7 cellular contexts compared by ENCODE assay signal in the genomic region with DNA sequence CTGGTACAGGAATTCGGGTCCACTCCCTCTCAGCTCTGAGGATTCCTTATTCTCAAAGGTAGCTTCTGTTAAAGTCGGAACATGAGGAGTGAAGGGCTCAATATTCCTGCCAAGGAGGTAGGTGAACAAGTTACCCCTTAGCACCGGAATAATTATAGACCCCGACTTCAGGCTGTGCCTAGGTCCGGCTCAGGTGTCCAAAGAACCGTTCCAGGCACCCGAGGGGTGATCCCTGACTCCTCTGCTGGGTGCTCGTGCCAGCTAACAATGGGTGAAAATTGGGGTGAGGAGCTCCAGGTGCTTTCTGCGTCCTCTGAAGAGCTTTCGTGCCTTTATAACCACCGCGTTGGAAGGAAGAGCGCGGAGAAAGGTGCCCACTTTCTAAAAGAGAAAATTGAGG. TPM values are rescaled to one million over a fixed set of nuclear protein-coding genes. Genes with fewer than 3 reads are reported as not detected.
DNase-seq lines count a peak whose midpoint lies in the region; ATAC-seq, FAIRE-seq and TF ChIP-seq lines count a peak whose summit lies in the region.

No MANE protein-coding gene starts in this region.

- peaks cover 2% of the 10 kb centered on the region; the same call in 1 of the 2 replicates for H3K4me1 ChIP-seq in HEK293 (ENCODE audit: control insufficient read depth, insufficient read depth, low read length)
- H3K4me1 ChIP-seq in right cardiac atrium (ENCODE audit: control insufficient read depth, insufficient read depth, low read length) = peaks cover 4% of the 10 kb centered on the region
- H3K4me1 ChIP-seq in small intestine (ENCODE audit: control insufficient read depth in 2 of 2, insufficient read depth in 1 of 2, low read depth in 1 of 2, low read length in 1 of 2) = peaks cover 4 to 6% of the 10 kb centered on the region in 2 donors

- TF ChIP-seq CTCF in HEK293 (tag by site-specific recombination; IDR thresholded peaks at IDR 0.05) (no peak), WERI-Rb-1 (IDR thresholded peaks at IDR 0.05; ENCODE audit: low read depth, low read length) (no peak)

- CTCF ChIA-PET in HEK293 (lab: Yijun Ruan, JAX) = interaction anchor here (0.5 to 9.6 kb wide), 4 partner anchors 24 to 44 kb away, joined by 3 to 69 read pairs (median 22); no protein-coding TSS in a partner anchor

- H3K4me3 ChIP-seq in HEK293 (ENCODE audit: low read depth, low read length) (peak overlapping the region; percentile 65), WERI-Rb-1 (ENCODE audit: low read depth, low read length) (peak overlapping the region; percentile 91), right cardiac atrium (ENCODE audit: low read length) (peak overlapping the region; percentile 75), small intestine (ENCODE audit: low read depth in 1 of 2, low read length in 2 of 2) (peak overlapping the region; percentile 66 to 77)

- no peak for DNase-seq in WERI-Rb-1
- no peak for DNase-seq in right cardiac atrium
- no peak for DNase-seq in small intestine
- DNase-seq in NK-92 (lab: John Stamatoyannopoulos, UW; ENCODE audit: unreplicated experiment) = no peak
- no peak for DNase-seq in RCC 7860 (ENCODE audit: low spot score)

- peak overlapping the region; percentile 94 for H3K27ac ChIP-seq in HEK293 (ENCODE audit: extremely low read depth, low read depth, low read length)
- peak overlapping the region; percentile 100 for H3K27ac ChIP-seq in WERI-Rb-1
- peak overlapping the region; percentile 100 for H3K27ac ChIP-seq in right cardiac atrium (ENCODE audit: low read length)
- H3K27ac ChIP-seq in small intestine (ENCODE audit: low read depth in 1 of 2, low read length in 1 of 2) = peak overlapping the region; percentile 97 to 100

- intact Hi-C loops in right cardiac atrium (cut with DNase I) = no loop called here

- ATAC-seq in right cardiac atrium = no peak
- ATAC-seq in HG02571 (IDR thresholded peaks at IDR 0.05; ENCODE audit: unreplicated experiment) = no peak

- H3K36me3 ChIP-seq in HEK293 (ENCODE audit: control insufficient read depth in 2 of 2, insufficient read depth in 1 of 2, low read length in 2 of 2) (peaks cover 10 to 26% of the 10 kb centered on the region in 2 experiments; a peak in 2 of 3 replicates), WERI-Rb-1 (peaks cover 33% of the 10 kb centered on the region), small intestine (ENCODE audit: control insufficient read depth in 2 of 2, insufficient read depth in 2 of 2, low read length in 2 of 2) (peaks cover 3 to 4% of the 10 kb centered on the region in 2 donors)

- WGBS in right cardiac atrium = 5% methylated on average over 14 of the region's 14 CpGs
- 3% methylated on average over 10 to 14 of the region's 14 CpGs for WGBS in small intestine, 3 donors

- POLR2A ChIA-PET in HEK293 (lab: Yijun Ruan, JAX) = interaction anchor here (0.9 to 4.6 kb wide), 18 partner anchors 9 to 448 kb away, joined by 3 to 56 read pairs (median 8); a partner anchor contains a TSS

- H3K9me3 ChIP-seq in HEK293 (ENCODE audit: control insufficient read depth, insufficient read depth, low read depth, low read length) (no peaks in the 10 kb centered on the region), WERI-Rb-1 (ENCODE audit: severe bottlenecking) (no peaks in the 10 kb centered on the region), right cardiac atrium (ENCODE audit: control insufficient read depth, low read length) (no peaks in the 10 kb centered on the region), small intestine (ENCODE audit: control insufficient read depth, low read depth) (no peaks in the 10 kb centered on the region)

- no peaks in the 10 kb centered on the region for H3K27me3 ChIP-seq in WERI-Rb-1 (ENCODE audit: insufficient read depth, low read depth, severe bottlenecking)
- no peaks in the 10 kb centered on the region for H3K27me3 ChIP-seq in right cardiac atrium (ENCODE audit: control insufficient read depth, insufficient read depth)
- no peaks in the 10 kb centered on the region for H3K27me3 ChIP-seq in small intestine (ENCODE audit: control insufficient read depth in 2 of 2, insufficient read depth in 2 of 2, low read length in 2 of 2)

- no peak for FAIRE-seq in small intestine (lab: Jason Lieb, UNC)
- no peak for FAIRE-seq in RCC 7860 (lab: Jason Lieb, UNC)

TF ChIP-seq in HEK293, 187 proteins besides CTCF, POLR2A, EP300 and RAD21:
- TF ChIP-seq, protein P1, sequence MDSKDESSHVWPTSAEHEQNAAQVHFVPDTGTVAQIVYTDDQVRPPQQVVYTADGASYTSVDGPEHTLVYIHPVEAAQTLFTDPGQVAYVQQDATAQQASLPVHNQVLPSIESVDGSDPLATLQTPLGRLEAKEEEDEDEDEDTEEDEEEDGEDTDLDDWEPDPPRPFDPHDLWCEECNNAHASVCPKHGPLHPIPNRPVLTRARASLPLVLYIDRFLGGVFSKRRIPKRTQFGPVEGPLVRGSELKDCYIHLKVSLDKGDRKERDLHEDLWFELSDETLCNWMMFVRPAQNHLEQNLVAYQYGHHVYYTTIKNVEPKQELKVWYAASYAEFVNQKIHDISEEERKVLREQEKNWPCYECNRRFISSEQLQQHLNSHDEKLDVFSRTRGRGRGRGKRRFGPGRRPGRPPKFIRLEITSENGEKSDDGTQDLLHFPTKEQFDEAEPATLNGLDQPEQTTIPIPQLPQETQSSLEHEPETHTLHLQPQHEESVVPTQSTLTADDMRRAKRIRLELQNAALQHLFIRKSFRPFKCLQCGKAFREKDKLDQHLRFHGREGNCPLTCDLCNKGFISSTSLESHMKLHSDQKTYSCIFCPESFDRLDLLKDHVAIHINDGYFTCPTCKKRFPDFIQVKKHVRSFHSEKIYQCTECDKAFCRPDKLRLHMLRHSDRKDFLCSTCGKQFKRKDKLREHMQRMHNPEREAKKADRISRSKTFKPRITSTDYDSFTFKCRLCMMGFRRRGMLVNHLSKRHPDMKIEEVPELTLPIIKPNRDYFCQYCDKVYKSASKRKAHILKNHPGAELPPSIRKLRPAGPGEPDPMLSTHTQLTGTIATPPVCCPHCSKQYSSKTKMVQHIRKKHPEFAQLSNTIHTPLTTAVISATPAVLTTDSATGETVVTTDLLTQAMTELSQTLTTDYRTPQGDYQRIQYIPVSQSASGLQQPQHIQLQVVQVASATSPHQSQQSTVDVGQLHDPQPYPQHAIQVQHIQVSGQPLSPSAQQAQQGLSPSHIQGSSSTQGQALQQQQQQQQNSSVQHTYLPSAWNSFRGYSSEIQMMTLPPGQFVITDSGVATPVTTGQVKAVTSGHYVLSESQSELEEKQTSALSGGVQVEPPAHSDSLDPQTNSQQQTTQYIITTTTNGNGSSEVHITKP (tag by site-specific recombination; IDR thresholded peaks at IDR 0.05) = no peak
- TF ChIP-seq SP2 (tag by site-specific recombination; IDR thresholded peaks at IDR 0.05) (no peak), PRDM1 (tag by site-specific recombination; IDR thresholded peaks at IDR 0.05) (peak; percentile 73), ZNF341 (tag by site-specific recombination; IDR thresholded peaks at IDR 0.05; ENCODE audit: low read depth) (peak; percentile 72)

RNA-seq across cellular contexts. Expression of a gene that starts 0.4 kb away (rescaled TPM):
- 10 to 100 TPM; 15.0 to 18.5 (median 17.9) TPM for total RNA-seq in right cardiac atrium
- 11.6 TPM for polyA plus RNA-seq in right cardiac atrium
- 10 to 100 TPM; 30.8 to 48.4 (median 32.4) TPM for polyA plus RNA-seq in small intestine

RNA-seq across cellular contexts. Expression of a gene that starts 0.9 kb away (rescaled TPM):
- total RNA-seq in right cardiac atrium = 10 to 100 TPM; 24.0 to 27.4 (median 26.9) TPM
- polyA plus RNA-seq in right cardiac atrium = 23.9 TPM
- polyA plus RNA-seq in small intestine = 10 to 100 TPM; 24.9 to 48.3 (median 41.6) TPM

RNA-seq across cellular contexts. Expression of a gene that starts 28.2 kb away (rescaled TPM):
- 10 to 100 TPM; 12.7 to 19.0 (median 16.7) TPM for total RNA-seq in right cardiac atrium
- polyA plus RNA-seq in right cardiac atrium (15.7 TPM), small intestine (1,000 to 10,000 TPM in 1 of 3 donors, 100 to 1,000 TPM in 2; 352 to 1,038 (median 539) TPM)

RNA-seq across cellular contexts. Expression of a gene that starts 28.3 kb away (rescaled TPM):
- 100 to 1,000 TPM; 126 to 132 (median 130) TPM for total RNA-seq in right cardiac atrium
- polyA plus RNA-seq in right cardiac atrium = 103 TPM
- polyA plus RNA-seq in small intestine = 100 to 1,000 TPM; 137 to 165 (median 151) TPM

RNA-seq across cellular contexts. Expression of a gene that starts 31.1 kb away (rescaled TPM):
- total RNA-seq in right cardiac atrium = 1 to 10 TPM; 4.6 to 7.5 (median 5.4) TPM
- polyA plus RNA-seq in right cardiac atrium (6.8 TPM), small intestine (10 to 100 TPM; 10.1 to 15.9 (median 11.1) TPM)

Comparison
In these comparisons a context has a peak if more than half of its experiments do, and no peak if none do; other contexts are left out.
1. RNA of a gene that starts 28.2 kb away (polyA plus RNA-seq): 352 to 1,038 TPM in small intestine; 15.7 TPM in right cardiac atrium (single experiment); every median in the first group is over 10 times any median in the second.
2. Peak in every context shown above with its lines, with median percentiles within 50 percentile points of each other: H3K27ac ChIP-seq and H3K4me3 ChIP-seq.